Comparison of ENCODE assay signal across 13 cellular contexts in genomic region chr3:172634948-172635347, GRCh38.
A peak's percentile ranks its signal among the peaks of the same experiment; 100 is the strongest.
DNase-seq lines count a peak whose midpoint lies in the region; ATAC-seq and TF ChIP-seq lines count a peak whose summit lies in the region.
"Had no signal": no experiment of that assay in that cellular context is flagged by ENCODE, and none has a peak within 500 bp of the region (broad histone marks: within the 10 kb centered on the region; RNA-seq: fewer than 3 reads in every experiment).

No MANE protein-coding gene starts in this region.

- peaks cover 11% of the 10 kb centered on the region for H3K4me1 Mint-ChIP-seq in stimulated activated effector memory CD8-positive, alpha-beta T cell treated with anti-CD3 and anti-CD28 coated beads, Interleukin-12 subunit alpha, Interleukin-12 subunit beta, amount 100 ng/mL, for 72 hours

- no peak for TF ChIP-seq CTCF in OCI-LY3 (IDR thresholded peaks at IDR 0.05; ENCODE audit: low read depth, low read length)

- H3K79me2 ChIP-seq in OCI-LY3 (ENCODE audit: low read length), result no peaks in the 10 kb centered on the region

- H2AFZ ChIP-seq in OCI-LY3 (ENCODE audit: low read depth, low read length), result no peak overlapping the region

- no peak overlapping the region for H3K27ac ChIP-seq in right cardiac atrium (ENCODE audit: low read length)
- H3K27ac ChIP-seq in OCI-LY3 (ENCODE audit: low read length), result no peak overlapping the region
- H3K27ac ChIP-seq in epithelial cell of prostate, result peak overlapping the region; percentile 61
- H3K27ac ChIP-seq: A549 had no signal

- no peaks in the 10 kb centered on the region for H3K27me3 ChIP-seq in right cardiac atrium (ENCODE audit: control insufficient read depth, insufficient read depth)
- H3K27me3 ChIP-seq in OCI-LY3 (ENCODE audit: low read depth, low read length), result no peaks in the 10 kb centered on the region

- H3K4me1 ChIP-seq in right cardiac atrium (ENCODE audit: control insufficient read depth, insufficient read depth, low read length) (no peaks in the 10 kb centered on the region), OCI-LY3 (ENCODE audit: low read length) (peaks cover 12% of the 10 kb centered on the region)

- no peak overlapping the region for H3K4me3 Mint-ChIP-seq in stimulated activated effector memory CD8-positive, alpha-beta T cell treated with anti-CD3 and anti-CD28 coated beads, Interleukin-12 subunit alpha, Interleukin-12 subunit beta, amount 100 ng/mL, for 72 hours
- H3K4me3 Mint-ChIP-seq: CD14-positive monocyte had no signal

- H3K9me3 ChIP-seq in right cardiac atrium (ENCODE audit: control insufficient read depth, low read length) (no peaks in the 10 kb centered on the region), OCI-LY3 (ENCODE audit: insufficient read depth, low read length) (no peaks in the 10 kb centered on the region)
- H3K9me3 ChIP-seq: A549 had no signal

- H3K4me2 ChIP-seq in OCI-LY3 (ENCODE audit: low read length), result 0 out of 2 replicates have a peak overlapping the region, but pooled peaks have one; percentile 54
- H3K4me2 ChIP-seq: A549 had no signal

- H3K36me3 ChIP-seq in OCI-LY3 (replicated peaks; ENCODE audit: low read depth, low read length), result no peaks in the 10 kb centered on the region

- no peak overlapping the region for H3K4me3 ChIP-seq in right cardiac atrium (ENCODE audit: low read length)
- H3K4me3 ChIP-seq in OCI-LY3 (ENCODE audit: low read length), result no peak overlapping the region
- H3K4me3 ChIP-seq: A549 had no signal

- DNase-seq in Right ventricle myocardium superior, result no peak
- no peak for DNase-seq in right cardiac atrium
- no peak for DNase-seq in epithelial cell of prostate (ENCODE audit: low read depth, low spot score)
- DNase-seq in stimulated activated effector memory CD8-positive, alpha-beta T cell treated with anti-CD3 and anti-CD28 coated beads, Interleukin-12 subunit alpha, Interleukin-12 subunit beta, amount 100 ng/mL, for 72 hours (ENCODE audit: low spot score in 2 of 2), result no peak
- no peak for DNase-seq in stimulated activated CD4-positive, alpha-beta T cell treated with anti-CD3 and anti-CD28 coated beads, Interleukin-15, amount 100 ng/mL, for 24 hours
- DNase-seq: COR-L47, KG1, NCI-H1092, NCI-H69 had no signal

- H3K9ac ChIP-seq in OCI-LY3 (ENCODE audit: low read length), result no peak overlapping the region

- intact Hi-C loops in Right ventricle myocardium superior (cut with DNase I) (no loop called here), right cardiac atrium (cut with DNase I) (no loop called here)

- no peaks in the 10 kb centered on the region for H3K9me3 Mint-ChIP-seq in stimulated activated effector memory CD8-positive, alpha-beta T cell treated with anti-CD3 and anti-CD28 coated beads, Interleukin-12 subunit alpha, Interleukin-12 subunit beta, amount 100 ng/mL, for 72 hours
- H3K9me3 Mint-ChIP-seq: CD14-positive monocyte had no signal

- H3K27ac Mint-ChIP-seq in stimulated activated effector memory CD8-positive, alpha-beta T cell treated with anti-CD3 and anti-CD28 coated beads, Interleukin-12 subunit alpha, Interleukin-12 subunit beta, amount 100 ng/mL, for 72 hours, result peak overlapping the region; percentile 75

- no peaks in the 10 kb centered on the region for H3K36me3 Mint-ChIP-seq in stimulated activated effector memory CD8-positive, alpha-beta T cell treated with anti-CD3 and anti-CD28 coated beads, Interleukin-12 subunit alpha, Interleukin-12 subunit beta, amount 100 ng/mL, for 72 hours

- 59% methylated on average over 3 of the region's 3 CpGs for WGBS in right cardiac atrium

- H4K20me1 ChIP-seq in OCI-LY3 (ENCODE audit: insufficient read depth, low read length), result no peaks in the 10 kb centered on the region

- ATAC-seq in Right ventricle myocardium superior (ENCODE audit: poor library complexity), result peak; percentile 57
- no peak for ATAC-seq in right cardiac atrium
- no peak for ATAC-seq in stimulated activated effector memory CD8-positive, alpha-beta T cell treated with anti-CD3 and anti-CD28 coated beads, Interleukin-12 subunit alpha, Interleukin-12 subunit beta, amount 100 ng/mL, for 72 hours
- no peak for ATAC-seq in GM18520 (IDR thresholded peaks at IDR 0.05; ENCODE audit: unreplicated experiment)
- ATAC-seq: A549 had no signal
